ENCODE assay signal across 8 cellular contexts in the genomic region with DNA sequence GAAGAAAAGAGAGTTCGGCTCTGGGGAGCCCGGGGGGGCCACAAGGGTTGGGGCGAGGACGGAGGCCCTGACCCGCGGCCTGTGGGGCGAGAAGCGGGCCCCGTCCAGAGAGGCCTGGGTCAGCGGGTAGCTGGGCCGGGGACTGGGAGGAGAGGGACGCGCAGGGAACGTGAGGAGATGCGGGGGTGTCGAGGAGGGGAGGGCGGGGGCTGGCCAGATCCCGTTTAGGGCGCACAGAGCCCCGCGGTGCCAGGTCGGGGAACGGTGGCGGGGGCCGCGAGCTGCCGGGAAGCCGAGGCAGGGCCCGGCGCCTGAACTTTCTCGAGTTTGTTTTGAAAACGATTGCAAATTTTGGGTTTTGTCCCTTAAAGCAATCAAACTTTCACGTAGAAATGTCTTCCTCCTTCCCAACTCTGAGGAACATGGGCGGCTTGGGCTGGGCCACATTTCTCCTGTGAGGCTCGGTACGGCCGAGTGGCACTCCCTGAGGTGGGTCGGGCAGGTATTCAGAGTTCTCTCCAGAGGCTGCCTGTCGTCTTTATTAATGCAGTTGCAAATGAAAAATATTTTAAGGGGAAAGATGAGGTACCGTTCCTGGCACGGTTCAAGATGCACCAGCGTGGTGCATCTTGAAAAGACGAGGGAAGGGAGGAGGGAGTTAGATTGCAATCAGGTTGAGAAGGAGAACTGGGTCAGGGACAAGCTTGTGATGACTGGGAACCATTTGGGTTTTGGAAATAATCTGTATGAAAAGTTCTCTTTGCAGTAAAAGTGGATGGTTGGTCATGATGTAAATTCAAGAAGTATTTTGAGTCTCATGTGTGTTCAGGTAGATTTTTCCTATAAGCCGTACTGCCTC. TPM values are rescaled to one million over a fixed set of nuclear protein-coding genes. Genes with fewer than 3 reads are reported as not detected.
DNase-seq lines count a peak whose midpoint lies in the region; ATAC-seq and TF ChIP-seq lines count a peak whose summit lies in the region.

No MANE protein-coding gene starts in this region.

- H3K27me3 ChIP-seq in A673 (replicated peaks; ENCODE audit: insufficient read depth, low read depth, low read length, poor library complexity) (no peaks in the 10 kb centered on the region), SJSA1 (replicated peaks) (no peaks in the 10 kb centered on the region), left lung (no peaks in the 10 kb centered on the region)

- intact Hi-C loops in A673 (cut with micrococcal nuclease; ENCODE audit: unreplicated experiment) (no loop called here), left lung (cut with DNase I) (no loop called here)

- H3K36me3 ChIP-seq in A673 (ENCODE audit: insufficient read depth, low read length, poor library complexity, severe bottlenecking) (no peaks in the 10 kb centered on the region), SJSA1 (peaks cover 11% of the 10 kb centered on the region), left lung (no peaks in the 10 kb centered on the region)

- peaks cover 9% of the 10 kb centered on the region for H3K4me1 ChIP-seq in A673 (ENCODE audit: insufficient read depth, low read length, poor library complexity, severe bottlenecking)
- peaks cover 9% of the 10 kb centered on the region; the same call in 1 of the 2 replicates for H3K4me1 ChIP-seq in SJSA1 (replicated peaks)
- H3K4me1 ChIP-seq in left lung: peaks cover 6 to 21% of the 10 kb centered on the region in 2 donors

- H3K27ac ChIP-seq in A673 (ENCODE audit: low read depth, low read length, poor library complexity, severe bottlenecking) (peak overlapping the region; percentile 81), SJSA1 (no peak overlapping the region), left lung (no peak overlapping the region)

- no TSS peak for BruUV-seq in A673 (replicated peaks; lab: Mats Ljungman, UMichigan)

- POLR2A ChIA-PET in A673 (lab: Charles Lee; ENCODE audit: low non-redundant PET): interaction anchor here (0.6 kb wide), 1 partner anchor 49 kb away, joined by 3 read pairs; no protein-coding TSS in a partner anchor

- H3K9me3 ChIP-seq in A673 (ENCODE audit: low read depth, low read length, poor library complexity, severe bottlenecking) (no peaks in the 10 kb centered on the region), SJSA1 (replicated peaks) (no peaks in the 10 kb centered on the region), left lung (no peaks in the 10 kb centered on the region)

- ATAC-seq in GM18867 (IDR thresholded peaks at IDR 0.05; ENCODE audit: unreplicated experiment): peak; percentile 12
- ATAC-seq in left lung: peak; percentile 61
- ATAC-seq in GM19395 (IDR thresholded peaks at IDR 0.05; ENCODE audit: unreplicated experiment): no peak

- peak overlapping the region; percentile 99 for H3K4me3 ChIP-seq in A673 (ENCODE audit: low read depth, low read length, poor library complexity, severe bottlenecking)
- peak overlapping the region; percentile 71 for H3K4me3 ChIP-seq in SJSA1
- H3K4me3 ChIP-seq in left lung: peak overlapping the region; percentile 81 to 93

- CTCF ChIA-PET in A673 (lab: Charles Lee): no interaction called here

- TF ChIP-seq CTCF in A673 (conservative IDR thresholded peaks at IDR 0.05; ENCODE audit: low read depth, low read length) (no peak), left lung (IDR thresholded peaks at IDR 0.05) (no peak)

- DNase-seq in A673 (ENCODE audit: low spot score) (peak; percentile 14), SJSA1 (ENCODE audit: low read depth in 1 of 2, low spot score in 2 of 2) (peak in 1 of 2 experiments; percentile 11), cerebellar cortex (ENCODE audit: low spot score) (peak; percentile 25), left lung (peak; percentile 37 to 85), islet precursor cell (no peak)
- DNase-seq in stimulated activated CD4-positive, alpha-beta T cell treated with anti-CD3 and anti-CD28 coated beads, Interleukin-4, amount 100 ng/mL, for 4 hours: peak; percentile 3 to 8

RNA-seq across cellular contexts. Expression of gene RNF8, which starts 1.0 kb away (rescaled TPM):
- total RNA-seq in A673 (2021): 25.6 and 28.5 TPM in 2 replicates
- 33.6 and 34.4 TPM in 2 replicates for total RNA-seq in SJSA1 (2014; rRNA removed; shearing (Covaris generic))
- total RNA-seq in left lung: 10 to 100 TPM; 11.8 to 15.7 TPM
